ENCODE assay signal across 25 cellular contexts in the genomic region with DNA sequence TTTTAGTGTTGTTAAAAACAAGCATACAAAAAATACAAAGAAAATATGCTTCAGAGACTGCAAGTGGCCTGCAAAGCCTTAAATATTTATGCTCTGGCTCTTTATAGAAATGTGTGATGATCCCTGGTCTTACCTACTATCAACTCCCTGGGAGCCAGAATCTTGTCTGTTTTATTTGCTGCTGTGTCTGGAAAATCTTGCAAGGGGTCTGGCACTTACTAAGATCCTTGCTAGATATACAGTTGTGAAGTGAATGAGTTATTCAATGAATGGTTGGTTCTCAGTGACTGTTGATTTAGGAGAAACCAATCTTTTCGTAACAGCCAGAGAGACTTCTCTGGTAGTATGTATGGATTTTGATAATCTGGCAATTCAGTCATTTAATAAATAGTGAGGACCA.
"Had no signal": no experiment of that assay in that cellular context is flagged by ENCODE, and none has a peak within 500 bp of the region (broad histone marks: within the 10 kb centered on the region; RNA-seq: fewer than 3 reads in every experiment).

No MANE protein-coding gene starts in this region.

- H3K9me3 Mint-ChIP-seq: natural killer cell treated with Interleukin-12 subunit alpha and Interleukin-12 subunit beta and Interleukin-15 and Interleukin-18, amount 100 ng/mL, for 72 hours; neural crest cell; stimulated activated memory B cell treated with anti-CD40 and anti-IgM and Interleukin-4, amounts not matched to agents 10 μg/mL and 1 μg/mL and 100 μg/mL, for 72 hours; stimulated activated naive CD8-positive, alpha-beta T cell treated with anti-CD3 and anti-CD28 coated beads, Interleukin-15, amount 100 ng/mL, for 72 hours; type B pancreatic cell had no signal

- H3K4me3 Mint-ChIP-seq: naive thymus-derived CD4-positive, alpha-beta T cell; natural killer cell treated with Interleukin-12 subunit alpha and Interleukin-12 subunit beta and Interleukin-15 and Interleukin-18, amount 100 ng/mL, for 72 hours; neural crest cell; stimulated activated memory B cell treated with anti-CD40 and anti-IgM and Interleukin-4, amounts not matched to agents 10 μg/mL and 1 μg/mL and 100 μg/mL, for 72 hours; stimulated activated naive CD8-positive, alpha-beta T cell treated with anti-CD3 and anti-CD28 coated beads, Interleukin-15, amount 100 ng/mL, for 72 hours; type B pancreatic cell had no signal

- H3K4me3 ChIP-seq: left ventricle myocardium inferior, lung, mucosa of descending colon, right atrium auricular region, right lobe of liver, smooth muscle cell, tibial nerve, vagina had no signal

- DNase-seq: hypothalamus; islet precursor cell; left ventricle myocardium inferior; midbrain; mucosa of descending colon; naive thymus-derived CD4-positive, alpha-beta T cell; nucleus accumbens; right lobe of liver; stimulated activated CD4-positive, alpha-beta T cell treated with anti-CD3 and anti-CD28 coated beads, Interleukin-1b, Interleukin-23, amount 100 ng/mL, for 48 hours; stimulated activated CD4-positive, alpha-beta T cell treated with anti-CD3 and anti-CD28 coated beads, Interleukin-2, amount 100 ng/mL, for 48 hours; stimulated activated CD4-positive, alpha-beta T cell treated with anti-CD3 and anti-CD28 coated beads, Interleukin-4, amount 100 ng/mL, for 4 hours; stimulated activated CD8-positive, alpha-beta memory T cell treated with anti-CD3 and anti-CD28 coated beads, Interleukin-4, amount 100 ng/mL, for 48 hours; stimulated activated naive CD4-positive, alpha-beta T cell treated with Interleukin-2 at 50 U/mL for 16 hours; stimulated activated naive CD8-positive, alpha-beta T cell treated with anti-CD3 and anti-CD28 coated beads, Interleukin-15, amount 100 ng/mL, for 72 hours; substantia nigra had no signal

- ATAC-seq: mucosa of descending colon; naive thymus-derived CD4-positive, alpha-beta T cell; natural killer cell treated with Interleukin-12 subunit alpha and Interleukin-12 subunit beta and Interleukin-15 and Interleukin-18, amount 100 ng/mL, for 72 hours; right lobe of liver; stimulated activated memory B cell treated with anti-CD40 and anti-IgM and Interleukin-4, amounts not matched to agents 10 μg/mL and 1 μg/mL and 100 μg/mL, for 72 hours; stimulated activated naive CD8-positive, alpha-beta T cell treated with anti-CD3 and anti-CD28 coated beads, Interleukin-15, amount 100 ng/mL, for 72 hours had no signal

- H3K36me3 ChIP-seq: left ventricle myocardium inferior, right atrium auricular region, right lobe of liver, tibial nerve, vagina had no signal

- H3K36me3 Mint-ChIP-seq: natural killer cell treated with Interleukin-12 subunit alpha and Interleukin-12 subunit beta and Interleukin-15 and Interleukin-18, amount 100 ng/mL, for 72 hours; stimulated activated memory B cell treated with anti-CD40 and anti-IgM and Interleukin-4, amounts not matched to agents 10 μg/mL and 1 μg/mL and 100 μg/mL, for 72 hours; type B pancreatic cell had no signal

- H3K4me1 Mint-ChIP-seq: neural crest cell; stimulated activated naive CD8-positive, alpha-beta T cell treated with anti-CD3 and anti-CD28 coated beads, Interleukin-15, amount 100 ng/mL, for 72 hours had no signal

- H3K27ac ChIP-seq: left ventricle myocardium inferior, parathyroid adenoma, right atrium auricular region, right lobe of liver, tibial nerve, vagina had no signal

- H3K27me3 ChIP-seq: right atrium auricular region, right lobe of liver, tibial nerve, vagina had no signal

- H3K9me3 ChIP-seq: left ventricle myocardium inferior, mucosa of descending colon, right atrium auricular region, right lobe of liver, tibial nerve, vagina had no signal

- H3K27ac Mint-ChIP-seq: natural killer cell treated with Interleukin-12 subunit alpha and Interleukin-12 subunit beta and Interleukin-15 and Interleukin-18, amount 100 ng/mL, for 72 hours; stimulated activated memory B cell treated with anti-CD40 and anti-IgM and Interleukin-4, amounts not matched to agents 10 μg/mL and 1 μg/mL and 100 μg/mL, for 72 hours; type B pancreatic cell had no signal

- H3K27me3 Mint-ChIP-seq: natural killer cell treated with Interleukin-12 subunit alpha and Interleukin-12 subunit beta and Interleukin-15 and Interleukin-18, amount 100 ng/mL, for 72 hours; stimulated activated memory B cell treated with anti-CD40 and anti-IgM and Interleukin-4, amounts not matched to agents 10 μg/mL and 1 μg/mL and 100 μg/mL, for 72 hours; stimulated activated naive CD8-positive, alpha-beta T cell treated with anti-CD3 and anti-CD28 coated beads, Interleukin-15, amount 100 ng/mL, for 72 hours had no signal

- H3K4me1 ChIP-seq: parathyroid adenoma, right lobe of liver had no signal
